ENCODE assay signal across 25 cellular contexts in the genomic region with DNA sequence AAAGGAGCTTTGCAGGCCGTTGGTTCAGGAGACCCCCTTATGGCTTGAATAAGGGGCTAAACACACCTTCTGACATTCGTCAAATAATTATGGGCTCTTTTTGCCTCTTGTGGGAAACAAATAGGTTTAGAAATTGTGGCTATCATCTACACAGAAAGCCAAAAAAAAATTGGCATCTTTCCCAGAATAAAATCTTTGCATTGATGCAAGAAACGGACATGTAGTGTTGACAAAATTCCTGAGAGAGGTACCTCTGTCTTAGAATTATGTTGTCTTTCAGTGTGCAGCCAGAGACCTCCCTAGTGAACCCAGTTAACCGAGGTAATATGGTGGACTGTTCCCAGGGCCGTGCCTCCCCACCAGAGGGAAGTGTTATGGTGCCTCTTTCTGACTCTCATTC.
DNase-seq lines count a peak whose midpoint lies in the region; ATAC-seq, FAIRE-seq and TF ChIP-seq lines count a peak whose summit lies in the region.
"Had no signal": no experiment of that assay in that cellular context is flagged by ENCODE, and none has a peak within 500 bp of the region (broad histone marks: within the 10 kb centered on the region; RNA-seq: fewer than 3 reads in every experiment).

No MANE protein-coding gene starts in this region.

- H3K4me2 ChIP-seq in astrocyte (ENCODE audit: low read length), result no peak overlapping the region
- H3K4me2 ChIP-seq: A549, PC-9, SK-N-SH had no signal

- no peaks in the 10 kb centered on the region for H3K4me1 ChIP-seq in astrocyte (ENCODE audit: insufficient read depth, low read length)
- H3K4me1 ChIP-seq: A549, Caco-2 had no signal

- no peaks in the 10 kb centered on the region for H3K79me2 ChIP-seq in astrocyte (ENCODE audit: insufficient read depth, low read length)

- H3K4me1 Mint-ChIP-seq in astrocyte (ENCODE audit: low read depth, unreplicated experiment), result peaks cover 2% of the 10 kb centered on the region
- H3K4me1 Mint-ChIP-seq: B cell, CD14-positive monocyte, IgD-negative memory B cell had no signal

- DNase-seq in COR-L47 (lab: John Stamatoyannopoulos, UW) (peak; percentile 35), NCI-H1105 (lab: John Stamatoyannopoulos, UW) (peak; percentile 20), astrocyte (ENCODE audit: low read depth) (no peak), iris pigment epithelial cell (ENCODE audit: low read depth) (peak; percentile 18), COLO668 (lab: John Stamatoyannopoulos, UW; ENCODE audit: unreplicated experiment) (no peak), CD1c-positive myeloid dendritic cell (ENCODE audit: extremely low spot score) (no peak)
- DNase-seq: Caco-2, DMS 273 treated with DMSO at 0.1 percent for 48 hours, DMS79 treated with DMSO at 0.1 percent for 48 hours, GOT3, Kasumi-1, MG63, NCI-H1436, NCI-H187 treated with DMSO at 0.1 percent for 48 hours, NCI-H2107, NCI-H526, PC-9, SHP77 treated with DMSO at 0.1 percent for 48 hours, SK-N-SH had no signal

- no peak overlapping the region for H2AFZ ChIP-seq in astrocyte (ENCODE audit: low read depth, low read length)
- H2AFZ ChIP-seq: PC-9 had no signal

- H3K36me3 Mint-ChIP-seq in astrocyte (ENCODE audit: low read depth, unreplicated experiment), result no peaks in the 10 kb centered on the region
- H3K36me3 Mint-ChIP-seq: CD14-positive monocyte, IgD-negative memory B cell had no signal

- no peak for FAIRE-seq in astrocyte (lab: Jason Lieb, UNC)
- FAIRE-seq: A549 had no signal

- TF ChIP-seq CTCF in astrocyte (IDR thresholded peaks at IDR 0.05; ENCODE audit: insufficient read depth, low read depth, low read length), result no peak

- H4K20me1 ChIP-seq in astrocyte (ENCODE audit: insufficient read depth, low read length), result no peaks in the 10 kb centered on the region

- H3K27me3 Mint-ChIP-seq in astrocyte (ENCODE audit: low read depth, unreplicated experiment), result peaks cover 5% of the 10 kb centered on the region
- H3K27me3 Mint-ChIP-seq: IgD-negative memory B cell had no signal

- H3K4me3 ChIP-seq in astrocyte (ENCODE audit: insufficient read depth, low read depth, low read length), result no peak overlapping the region
- H3K4me3 ChIP-seq: A549, MG63, PC-9 had no signal

- no peak overlapping the region for H3K9ac ChIP-seq in astrocyte (ENCODE audit: low read length)
- H3K9ac ChIP-seq: SK-N-SH had no signal

- no peaks in the 10 kb centered on the region for H3K9me3 ChIP-seq in astrocyte (ENCODE audit: insufficient read depth, low read depth, low read length)
- H3K9me3 ChIP-seq: A549, Caco-2, MG63, SK-N-SH had no signal

- no peak for ATAC-seq in GM18511 (IDR thresholded peaks at IDR 0.05; ENCODE audit: unreplicated experiment)
- ATAC-seq: A549 had no signal

- H3K27ac Mint-ChIP-seq in astrocyte (ENCODE audit: unreplicated experiment), result peak overlapping the region; percentile 27
- H3K27ac Mint-ChIP-seq: B cell, CD14-positive monocyte, IgD-negative memory B cell had no signal

- no peak overlapping the region for H3K4me3 Mint-ChIP-seq in astrocyte (ENCODE audit: unreplicated experiment)
- H3K4me3 Mint-ChIP-seq: B cell, CD14-positive monocyte, IgD-negative memory B cell had no signal

- no peaks in the 10 kb centered on the region for H3K36me3 ChIP-seq in astrocyte (ENCODE audit: insufficient read depth, low read length)
- H3K36me3 ChIP-seq: MG63 had no signal

- H3K27ac ChIP-seq in astrocyte (ENCODE audit: low read depth, low read length), result no peak overlapping the region
- H3K27ac ChIP-seq: A549, PC-9, RWPE1 had no signal

- H3K27me3 ChIP-seq in astrocyte (ENCODE audit: insufficient read depth, low read length), result no peaks in the 10 kb centered on the region
- H3K27me3 ChIP-seq: MG63 had no signal

- H3K9me3 Mint-ChIP-seq in astrocyte (ENCODE audit: unreplicated experiment), result no peaks in the 10 kb centered on the region
- H3K9me3 Mint-ChIP-seq: IgD-negative memory B cell had no signal

Comparison
In these comparisons a context has a peak if more than half of its experiments do, and no peak if none do; other contexts are left out.
1. DNase-seq: peak in COR-L47 (single experiment), NCI-H1105 (single experiment) and iris pigment epithelial cell (single experiment); none in astrocyte (single experiment), COLO668 (single experiment) and CD1c-positive myeloid dendritic cell (single experiment).